Comparison of ENCODE assay signal across 1 cellular context in genomic region chr3:174438501-174439156, GRCh38.
TF ChIP-seq lines count a peak whose summit lies in the region.

No MANE protein-coding gene starts in this region.

TF ChIP-seq in SK-N-SH, 30 proteins besides CTCF, POLR2A, EP300 and RAD21 (continued from another document):
- TF ChIP-seq, protein P1, sequence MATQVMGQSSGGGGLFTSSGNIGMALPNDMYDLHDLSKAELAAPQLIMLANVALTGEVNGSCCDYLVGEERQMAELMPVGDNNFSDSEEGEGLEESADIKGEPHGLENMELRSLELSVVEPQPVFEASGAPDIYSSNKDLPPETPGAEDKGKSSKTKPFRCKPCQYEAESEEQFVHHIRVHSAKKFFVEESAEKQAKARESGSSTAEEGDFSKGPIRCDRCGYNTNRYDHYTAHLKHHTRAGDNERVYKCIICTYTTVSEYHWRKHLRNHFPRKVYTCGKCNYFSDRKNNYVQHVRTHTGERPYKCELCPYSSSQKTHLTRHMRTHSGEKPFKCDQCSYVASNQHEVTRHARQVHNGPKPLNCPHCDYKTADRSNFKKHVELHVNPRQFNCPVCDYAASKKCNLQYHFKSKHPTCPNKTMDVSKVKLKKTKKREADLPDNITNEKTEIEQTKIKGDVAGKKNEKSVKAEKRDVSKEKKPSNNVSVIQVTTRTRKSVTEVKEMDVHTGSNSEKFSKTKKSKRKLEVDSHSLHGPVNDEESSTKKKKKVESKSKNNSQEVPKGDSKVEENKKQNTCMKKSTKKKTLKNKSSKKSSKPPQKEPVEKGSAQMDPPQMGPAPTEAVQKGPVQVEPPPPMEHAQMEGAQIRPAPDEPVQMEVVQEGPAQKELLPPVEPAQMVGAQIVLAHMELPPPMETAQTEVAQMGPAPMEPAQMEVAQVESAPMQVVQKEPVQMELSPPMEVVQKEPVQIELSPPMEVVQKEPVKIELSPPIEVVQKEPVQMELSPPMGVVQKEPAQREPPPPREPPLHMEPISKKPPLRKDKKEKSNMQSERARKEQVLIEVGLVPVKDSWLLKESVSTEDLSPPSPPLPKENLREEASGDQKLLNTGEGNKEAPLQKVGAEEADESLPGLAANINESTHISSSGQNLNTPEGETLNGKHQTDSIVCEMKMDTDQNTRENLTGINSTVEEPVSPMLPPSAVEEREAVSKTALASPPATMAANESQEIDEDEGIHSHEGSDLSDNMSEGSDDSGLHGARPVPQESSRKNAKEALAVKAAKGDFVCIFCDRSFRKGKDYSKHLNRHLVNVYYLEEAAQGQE (IDR thresholded peaks at IDR 0.05; ENCODE audit: low read depth, low read length) = no peak
- no peak for TF ChIP-seq ELF1 (IDR thresholded peaks at IDR 0.05)
- no peak for TF ChIP-seq FOXJ3 (CRISPR knock-in tag; IDR thresholded peaks at IDR 0.05)
- no peak for TF ChIP-seq MXI1 (IDR thresholded peaks at IDR 0.05; ENCODE audit: low read depth, low read length)
- TF ChIP-seq NFIC (IDR thresholded peaks at IDR 0.05; ENCODE audit: borderline replicate concordance) = no peak
- TF ChIP-seq EZH2phosphoT487 (IDR thresholded peaks at IDR 0.05; ENCODE audit: borderline replicate concordance, low read depth) = no peak
- no peak for TF ChIP-seq GATA2 (CRISPR knock-in tag; IDR thresholded peaks at IDR 0.05)
- no peak for TF ChIP-seq YY1 (IDR thresholded peaks at IDR 0.05; ENCODE audit: low read depth)
- no peak for TF ChIP-seq IRF3 (IDR thresholded peaks at IDR 0.05; ENCODE audit: low read depth, low read length)
- TF ChIP-seq TCF12 (IDR thresholded peaks at IDR 0.05) = no peak
- TF ChIP-seq RFX5 (IDR thresholded peaks at IDR 0.05; ENCODE audit: low read length) = no peak
- TF ChIP-seq MEF2A (IDR thresholded peaks at IDR 0.05; ENCODE audit: borderline replicate concordance, low read depth) = no peak
- no peak for TF ChIP-seq SMC3 (IDR thresholded peaks at IDR 0.05; ENCODE audit: low read depth, low read length)
- TF ChIP-seq TAF1 (IDR thresholded peaks at IDR 0.05; ENCODE audit: borderline replicate concordance, low read depth, low read length) = no peak
- TF ChIP-seq, protein P2, sequence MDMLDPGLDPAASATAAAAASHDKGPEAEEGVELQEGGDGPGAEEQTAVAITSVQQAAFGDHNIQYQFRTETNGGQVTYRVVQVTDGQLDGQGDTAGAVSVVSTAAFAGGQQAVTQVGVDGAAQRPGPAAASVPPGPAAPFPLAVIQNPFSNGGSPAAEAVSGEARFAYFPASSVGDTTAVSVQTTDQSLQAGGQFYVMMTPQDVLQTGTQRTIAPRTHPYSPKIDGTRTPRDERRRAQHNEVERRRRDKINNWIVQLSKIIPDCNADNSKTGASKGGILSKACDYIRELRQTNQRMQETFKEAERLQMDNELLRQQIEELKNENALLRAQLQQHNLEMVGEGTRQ (IDR thresholded peaks at IDR 0.05; ENCODE audit: borderline replicate concordance, low read depth, low read length) = no peak
- no peak for TF ChIP-seq NRF1 (IDR thresholded peaks at IDR 0.05; ENCODE audit: low read depth, low read length)
